In genomic region chr11:22577854-22578253, GRCh38 we compare ENCODE assay signal across 23 cellular contexts. TPM values are rescaled to one million over a fixed set of nuclear protein-coding genes. Genes with fewer than 3 reads are reported as not detected.
DNase-seq lines count a peak whose midpoint lies in the region; ATAC-seq and TF ChIP-seq lines count a peak whose summit lies in the region.
"Had no signal": no experiment of that assay in that cellular context is flagged by ENCODE, and none has a peak within 500 bp of the region (broad histone marks: within the 10 kb centered on the region; RNA-seq: fewer than 3 reads in every experiment).

No MANE protein-coding gene starts in this region.

- no peak overlapping the region for H3K27ac ChIP-seq in KMS-11
- H3K27ac ChIP-seq in tibial artery = no peak overlapping the region
- H3K27ac ChIP-seq: 22Rv1, BLaER1, HL-60, Peyer's patch, SJCRH30 had no signal

- H3K36me3 Mint-ChIP-seq in activated CD4-positive, alpha-beta T cell treated with anti-CD3 and anti-CD28 coated beads for 36 hours (ENCODE audit: low read depth) = no peaks in the 10 kb centered on the region
- H3K36me3 Mint-ChIP-seq in activated CD4-positive, alpha-beta T cell treated with anti-CD3 and anti-CD28 coated beads, Interleukin-2, amount 10 ng/mL, durations not matched to agents 24 days and 14 days (ENCODE audit: low read depth) = no peaks in the 10 kb centered on the region
- H3K36me3 Mint-ChIP-seq: CD4-positive, alpha-beta memory T cell had no signal

- POLR2A ChIA-PET in activated CD4-positive, alpha-beta T cell treated with anti-CD3 and anti-CD28 coated beads for 36 hours (lab: Charles Lee) = no interaction called here

- H3K9me3 Mint-ChIP-seq in activated CD4-positive, alpha-beta T cell treated with anti-CD3 and anti-CD28 coated beads for 36 hours (ENCODE audit: low read depth) = no peaks in the 10 kb centered on the region
- H3K9me3 Mint-ChIP-seq in activated CD4-positive, alpha-beta T cell treated with anti-CD3 and anti-CD28 coated beads, Interleukin-2, amount 10 ng/mL, durations not matched to agents 24 days and 14 days = no peaks in the 10 kb centered on the region
- H3K9me3 Mint-ChIP-seq: CD4-positive, alpha-beta memory T cell had no signal

- TF ChIP-seq CTCF in KMS-11 (conservative IDR thresholded peaks at IDR 0.05; ENCODE audit: low read depth, low read length) (no peak), foreskin fibroblast (IDR thresholded peaks at IDR 0.05; ENCODE audit: low read depth, low read length) (no peak), tibial artery (IDR thresholded peaks at IDR 0.05) (no peak)

- CTCF ChIA-PET in activated CD4-positive, alpha-beta T cell treated with anti-CD3 and anti-CD28 coated beads for 36 hours (lab: Charles Lee) = no interaction called here

- H3K4me1 Mint-ChIP-seq in activated CD4-positive, alpha-beta T cell treated with anti-CD3 and anti-CD28 coated beads for 36 hours = no peaks in the 10 kb centered on the region
- no peaks in the 10 kb centered on the region for H3K4me1 Mint-ChIP-seq in activated CD4-positive, alpha-beta T cell treated with anti-CD3 and anti-CD28 coated beads, Interleukin-2, amount 10 ng/mL, durations not matched to agents 24 days and 14 days
- H3K4me1 Mint-ChIP-seq: CD4-positive, alpha-beta memory T cell had no signal

- H3K9me3 ChIP-seq in tibial artery = no peaks in the 10 kb centered on the region
- H3K9me3 ChIP-seq: BLaER1, Peyer's patch, SJCRH30 had no signal

- intact Hi-C loops in activated CD4-positive, alpha-beta T cell treated with anti-CD3 and anti-CD28 coated beads for 36 hours (cut with DNase I, micrococcal nuclease) = no loop called here
- intact Hi-C loops in activated CD4-positive, alpha-beta T cell treated with anti-CD3 and anti-CD28 coated beads, Interleukin-2, amount 10 ng/mL, durations not matched to agents 24 days and 14 days (cut with micrococcal nuclease) = no loop called here
- intact Hi-C loops in tibial artery (cut with DNase I; ENCODE audit: low total_unique reads) = no loop called here

- no peak overlapping the region for H3K4me3 Mint-ChIP-seq in activated CD4-positive, alpha-beta T cell treated with anti-CD3 and anti-CD28 coated beads for 36 hours
- H3K4me3 Mint-ChIP-seq in activated CD4-positive, alpha-beta T cell treated with anti-CD3 and anti-CD28 coated beads, Interleukin-2, amount 10 ng/mL, durations not matched to agents 24 days and 14 days = no peak overlapping the region
- H3K4me3 Mint-ChIP-seq: CD4-positive, alpha-beta memory T cell had no signal

- H3K27me3 Mint-ChIP-seq in activated CD4-positive, alpha-beta T cell treated with anti-CD3 and anti-CD28 coated beads for 36 hours = peaks cover 2% of the 10 kb centered on the region
- no peaks in the 10 kb centered on the region for H3K27me3 Mint-ChIP-seq in activated CD4-positive, alpha-beta T cell treated with anti-CD3 and anti-CD28 coated beads, Interleukin-2, amount 10 ng/mL, durations not matched to agents 24 days and 14 days

- H4K20me1 ChIP-seq in KMS-11 (ENCODE audit: insufficient read depth) = no peaks in the 10 kb centered on the region
- H4K20me1 ChIP-seq: BLaER1 had no signal

- peak overlapping the region; percentile 14; the same call in 1 of the 2 replicates for H3K4me2 ChIP-seq in KMS-11
- H3K4me2 ChIP-seq: BLaER1 had no signal

- no peak overlapping the region for H2AFZ ChIP-seq in KMS-11 (ENCODE audit: low read depth)

- H3K9ac ChIP-seq in KMS-11 = no peak overlapping the region
- H3K9ac ChIP-seq: BLaER1 had no signal

- no peaks in the 10 kb centered on the region for H3K79me2 ChIP-seq in KMS-11 (ENCODE audit: insufficient read depth, low read depth)

- DNase-seq in activated CD4-positive, alpha-beta T cell treated with anti-CD3 and anti-CD28 coated beads for 36 hours = no peak
- no peak for DNase-seq in activated CD4-positive, alpha-beta T cell treated with anti-CD3 and anti-CD28 coated beads, Interleukin-2, amount 10 ng/mL, durations not matched to agents 24 days and 14 days
- DNase-seq in foreskin fibroblast (no peak), tibial artery (no peak)
- DNase-seq: ACHN; CD4-positive, alpha-beta memory T cell; NCI-H1092; NCI-H1436; NCI-H1930; NCI-H510A treated with DMSO at 0.1 percent for 48 hours; NCI-H748 treated with DMSO at 0.1 percent for 48 hours; Peyer's patch; SJCRH30; T-helper 9 cell had no signal

- no peak overlapping the region for H3K4me3 ChIP-seq in KMS-11 (IDR thresholded peaks at IDR 0.05; ENCODE audit: insufficient read depth, low read depth, low read length)
- no peak overlapping the region for H3K4me3 ChIP-seq in foreskin fibroblast (ENCODE audit: low read depth in 1 of 2, low read length in 2 of 2)
- no peak overlapping the region for H3K4me3 ChIP-seq in tibial artery
- H3K4me3 ChIP-seq: BLaER1, K562, Peyer's patch, SJCRH30 had no signal

- peaks cover 38% of the 10 kb centered on the region for H3K4me1 ChIP-seq in KMS-11 (ENCODE audit: low read depth, poor library complexity, severe bottlenecking)
- no peaks in the 10 kb centered on the region for H3K4me1 ChIP-seq in tibial artery
- H3K4me1 ChIP-seq: BLaER1, Peyer's patch, SJCRH30 had no signal

- no peaks in the 10 kb centered on the region for H3K27me3 ChIP-seq in KMS-11 (ENCODE audit: insufficient read depth, low read depth)
- H3K27me3 ChIP-seq in tibial artery = no peaks in the 10 kb centered on the region
- H3K27me3 ChIP-seq: BLaER1, Peyer's patch, SJCRH30 had no signal

- no peak overlapping the region for H3K27ac Mint-ChIP-seq in activated CD4-positive, alpha-beta T cell treated with anti-CD3 and anti-CD28 coated beads for 36 hours
- no peak overlapping the region for H3K27ac Mint-ChIP-seq in activated CD4-positive, alpha-beta T cell treated with anti-CD3 and anti-CD28 coated beads, Interleukin-2, amount 10 ng/mL, durations not matched to agents 24 days and 14 days
- H3K27ac Mint-ChIP-seq: CD4-positive, alpha-beta memory T cell had no signal

- peak; percentile 9 for ATAC-seq in activated CD4-positive, alpha-beta T cell treated with anti-CD3 and anti-CD28 coated beads for 36 hours
- ATAC-seq in HG02973 (IDR thresholded peaks at IDR 0.05; ENCODE audit: unreplicated experiment) = peak; percentile 48
- no peak for ATAC-seq in GM21381 (IDR thresholded peaks at IDR 0.05; ENCODE audit: unreplicated experiment)
- ATAC-seq in HG02642 (IDR thresholded peaks at IDR 0.05; ENCODE audit: poor library complexity, unreplicated experiment) = no peak
- ATAC-seq: HepG2, K562 had no signal

- H3K36me3 ChIP-seq in KMS-11 (ENCODE audit: insufficient read depth) (no peaks in the 10 kb centered on the region), tibial artery (no peaks in the 10 kb centered on the region)
- H3K36me3 ChIP-seq: BLaER1, Peyer's patch, SJCRH30 had no signal

RNA-seq across cellular contexts. Expression of gene FANCF, which starts 47.8 kb away (rescaled TPM):
- 10 to 100 TPM; 10.3 to 13.7 TPM for total RNA-seq in activated CD4-positive, alpha-beta T cell treated with anti-CD3 and anti-CD28 coated beads for 36 hours
- 17.2 and 19.1 TPM in 2 replicates for total RNA-seq in activated CD4-positive, alpha-beta T cell treated with anti-CD3 and anti-CD28 coated beads, Interleukin-2, amount 10 ng/mL, durations not matched to agents 24 days and 14 days

Comparison
In these comparisons a context has a peak if more than half of its experiments do, and no peak if none do; other contexts are left out.
1. ATAC-seq: peak in activated CD4-positive, alpha-beta T cell treated with anti-CD3 and anti-CD28 coated beads for 36 hours (single experiment) and HG02973 (single experiment); none in GM21381 (single experiment) and HG02642 (single experiment).